7 cellular contexts compared by ENCODE assay signal in the genomic region with DNA sequence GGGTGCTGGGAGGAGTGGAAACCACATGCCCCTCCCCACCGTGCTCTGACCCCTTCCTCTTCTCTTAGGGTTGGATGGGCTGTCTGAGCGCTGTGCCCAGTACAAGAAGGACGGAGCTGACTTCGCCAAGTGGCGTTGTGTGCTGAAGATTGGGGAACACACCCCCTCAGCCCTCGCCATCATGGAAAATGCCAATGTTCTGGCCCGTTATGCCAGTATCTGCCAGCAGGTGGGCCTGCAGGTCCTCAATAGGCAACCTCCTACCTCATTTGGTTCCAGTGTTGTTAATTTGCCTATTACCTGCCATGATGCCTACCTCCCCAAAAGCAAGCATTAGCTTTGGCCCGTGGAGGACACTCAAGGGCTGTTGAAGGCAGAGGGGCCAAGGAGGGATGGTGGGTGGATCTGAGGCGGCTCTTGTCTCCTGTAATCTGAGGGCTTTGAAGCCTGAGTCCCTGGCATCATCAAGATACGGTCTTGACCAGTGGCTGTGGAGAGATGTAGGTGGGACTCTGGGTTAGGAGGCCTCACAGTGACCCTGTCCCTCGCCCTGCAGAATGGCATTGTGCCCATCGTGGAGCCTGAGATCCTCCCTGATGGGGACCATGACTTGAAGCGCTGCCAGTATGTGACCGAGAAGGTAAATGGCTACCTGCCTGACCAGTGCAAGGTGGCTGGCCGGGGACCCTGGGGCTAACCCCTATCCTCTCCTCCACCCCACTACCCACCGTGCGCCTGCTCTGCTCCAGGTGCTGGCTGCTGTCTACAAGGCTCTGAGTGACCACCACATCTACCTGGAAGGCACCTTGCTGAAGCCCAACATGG. TPM values are rescaled to one million over a fixed set of nuclear protein-coding genes. Genes with fewer than 3 reads are reported as not detected.
DNase-seq lines count a peak whose midpoint lies in the region; ATAC-seq, FAIRE-seq and TF ChIP-seq lines count a peak whose summit lies in the region.

No MANE protein-coding gene starts in this region.

- intact Hi-C loops in breast epithelium (cut with DNase I; ENCODE audit: low total_unique reads): no loop called here

- TF ChIP-seq POLR2A in breast epithelium (IDR thresholded peaks at IDR 0.05) (no peak), H54 (IDR thresholded peaks at IDR 0.05; ENCODE audit: low read depth, low read length) (no peak)

- no peaks in the 10 kb centered on the region for H3K27me3 ChIP-seq in breast epithelium

- peaks cover 42 to 68% of the 10 kb centered on the region in 2 experiments; a peak in 2 of 3 replicates for H3K36me3 ChIP-seq in HEK293 (ENCODE audit: control insufficient read depth in 2 of 2, insufficient read depth in 1 of 2, low read length in 2 of 2)
- H3K36me3 ChIP-seq in breast epithelium: peaks cover 13% of the 10 kb centered on the region

- H3K9me3 Mint-ChIP-seq in nephron progenitor cell: no peaks in the 10 kb centered on the region

- H3K4me3 ChIP-seq in HEK293 (ENCODE audit: low read depth, low read length) (no peak overlapping the region), breast epithelium (peak overlapping the region in 1 of 3 donors; percentile 12)

- peak; percentile 76 for TF ChIP-seq CTCF in HEK293 (tag by site-specific recombination; IDR thresholded peaks at IDR 0.05)
- TF ChIP-seq CTCF in breast epithelium (IDR thresholded peaks at IDR 0.05): peak in 2 of 3 donors; percentile 31 to 54
- peak; percentile 54 for TF ChIP-seq CTCF in nephron progenitor cell (IDR thresholded peaks at IDR 0.05)

- no peaks in the 10 kb centered on the region for H3K9me3 ChIP-seq in HEK293 (ENCODE audit: control insufficient read depth, insufficient read depth, low read depth, low read length)
- H3K9me3 ChIP-seq in T-helper 17 cell (ENCODE audit: control insufficient read depth, low read length, poor library complexity, severe bottlenecking): no peaks in the 10 kb centered on the region
- no peaks in the 10 kb centered on the region for H3K9me3 ChIP-seq in breast epithelium

- H3K4me1 Mint-ChIP-seq in T-helper 17 cell (peaks cover 24% of the 10 kb centered on the region), nephron progenitor cell (peaks cover 44% of the 10 kb centered on the region)

- POLR2A ChIA-PET in HEK293 (lab: Yijun Ruan, JAX): interaction anchor here (1.2 kb wide), 1 partner anchor 37 kb away, joined by 3 read pairs; no protein-coding TSS in a partner anchor

- ATAC-seq in T-helper 17 cell (no peak), GM21447 (IDR thresholded peaks at IDR 0.05; ENCODE audit: unreplicated experiment) (no peak)

- peak overlapping the region; percentile 49 for H3K4me3 Mint-ChIP-seq in T-helper 17 cell
- H3K4me3 Mint-ChIP-seq in nephron progenitor cell: peak overlapping the region; percentile 73

- H3K36me3 Mint-ChIP-seq in T-helper 17 cell (ENCODE audit: low read depth): no peaks in the 10 kb centered on the region
- peaks cover 66% of the 10 kb centered on the region for H3K36me3 Mint-ChIP-seq in nephron progenitor cell (ENCODE audit: low read depth)

- H3K27ac ChIP-seq in HEK293 (ENCODE audit: extremely low read depth, low read depth, low read length) (no peak overlapping the region), breast epithelium (peak overlapping the region; percentile 54 to 77)

- DNase-seq in T-helper 17 cell: peak in 2 of 3 donors; percentile 33 to 50
- no peak for DNase-seq in breast epithelium (ENCODE audit: low spot score in 2 of 2)
- DNase-seq in nephron progenitor cell: no peak
- DNase-seq in H54 (ENCODE audit: insufficient read length, low spot score): no peak
- no peak for DNase-seq in cortex of kidney (lab: John Stamatoyannopoulos, UW)

- CTCF ChIA-PET in HEK293 (lab: Yijun Ruan, JAX): interaction anchor here (1.0 to 2.3 kb wide), 4 partner anchors 13 to 626 kb away, joined by 3 to 8 read pairs (median 4); a partner anchor contains a TSS

- peak overlapping the region; percentile 72 for H3K27ac Mint-ChIP-seq in T-helper 17 cell
- peak overlapping the region; percentile 93 for H3K27ac Mint-ChIP-seq in nephron progenitor cell

- no peak for FAIRE-seq in H54 (lab: Jason Lieb, UNC)

- H3K4me1 ChIP-seq in HEK293 (ENCODE audit: control insufficient read depth, insufficient read depth, low read length): 0 out of 2 replicates have a peak, but pooled peaks cover 2% of the 10 kb centered on the region
- peaks cover 5 to 9% of the 10 kb centered on the region in 2 donors for H3K4me1 ChIP-seq in breast epithelium

- no peaks in the 10 kb centered on the region for H3K27me3 Mint-ChIP-seq in T-helper 17 cell
- H3K27me3 Mint-ChIP-seq in nephron progenitor cell (ENCODE audit: low read depth, poor library complexity): no peaks in the 10 kb centered on the region

TF ChIP-seq in HEK293, 187 proteins besides CTCF, POLR2A, EP300 and RAD21:
- TF ChIP-seq ZNF654 (tag by site-specific recombination; IDR thresholded peaks at IDR 0.05; ENCODE audit: low read depth) (peak; percentile 55), ZNF600 (tag by site-specific recombination; IDR thresholded peaks at IDR 0.05) (peak; percentile 80), KLF9 (tag by site-specific recombination; IDR thresholded peaks at IDR 0.05; ENCODE audit: low read depth) (peak; percentile 36; the same call in 1 of the 2 replicates), BCL11B (tag by site-specific recombination; IDR thresholded peaks at IDR 0.05; ENCODE audit: low read depth) (no peak)
- TF ChIP-seq, protein P1, sequence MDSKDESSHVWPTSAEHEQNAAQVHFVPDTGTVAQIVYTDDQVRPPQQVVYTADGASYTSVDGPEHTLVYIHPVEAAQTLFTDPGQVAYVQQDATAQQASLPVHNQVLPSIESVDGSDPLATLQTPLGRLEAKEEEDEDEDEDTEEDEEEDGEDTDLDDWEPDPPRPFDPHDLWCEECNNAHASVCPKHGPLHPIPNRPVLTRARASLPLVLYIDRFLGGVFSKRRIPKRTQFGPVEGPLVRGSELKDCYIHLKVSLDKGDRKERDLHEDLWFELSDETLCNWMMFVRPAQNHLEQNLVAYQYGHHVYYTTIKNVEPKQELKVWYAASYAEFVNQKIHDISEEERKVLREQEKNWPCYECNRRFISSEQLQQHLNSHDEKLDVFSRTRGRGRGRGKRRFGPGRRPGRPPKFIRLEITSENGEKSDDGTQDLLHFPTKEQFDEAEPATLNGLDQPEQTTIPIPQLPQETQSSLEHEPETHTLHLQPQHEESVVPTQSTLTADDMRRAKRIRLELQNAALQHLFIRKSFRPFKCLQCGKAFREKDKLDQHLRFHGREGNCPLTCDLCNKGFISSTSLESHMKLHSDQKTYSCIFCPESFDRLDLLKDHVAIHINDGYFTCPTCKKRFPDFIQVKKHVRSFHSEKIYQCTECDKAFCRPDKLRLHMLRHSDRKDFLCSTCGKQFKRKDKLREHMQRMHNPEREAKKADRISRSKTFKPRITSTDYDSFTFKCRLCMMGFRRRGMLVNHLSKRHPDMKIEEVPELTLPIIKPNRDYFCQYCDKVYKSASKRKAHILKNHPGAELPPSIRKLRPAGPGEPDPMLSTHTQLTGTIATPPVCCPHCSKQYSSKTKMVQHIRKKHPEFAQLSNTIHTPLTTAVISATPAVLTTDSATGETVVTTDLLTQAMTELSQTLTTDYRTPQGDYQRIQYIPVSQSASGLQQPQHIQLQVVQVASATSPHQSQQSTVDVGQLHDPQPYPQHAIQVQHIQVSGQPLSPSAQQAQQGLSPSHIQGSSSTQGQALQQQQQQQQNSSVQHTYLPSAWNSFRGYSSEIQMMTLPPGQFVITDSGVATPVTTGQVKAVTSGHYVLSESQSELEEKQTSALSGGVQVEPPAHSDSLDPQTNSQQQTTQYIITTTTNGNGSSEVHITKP (tag by site-specific recombination; IDR thresholded peaks at IDR 0.05): peak; percentile 74

RNA-seq across cellular contexts. Expression of a gene that starts 3.4 kb away (rescaled TPM):
- total RNA-seq in T-helper 17 cell (100 to 1,000 TPM; 421 to 426 TPM), breast epithelium (100 to 1,000 TPM; 479 to 672 (median 540) TPM)

RNA-seq across cellular contexts. Expression of a gene that starts 6.8 kb away (rescaled TPM):
- total RNA-seq in T-helper 17 cell: 10 to 100 TPM; 80.8 to 89.3 TPM
- 10 to 100 TPM; 47.7 to 55.1 (median 51.7) TPM for total RNA-seq in breast epithelium

RNA-seq across cellular contexts. Expression of a gene that starts 22.8 kb away (rescaled TPM):
- total RNA-seq in T-helper 17 cell (under 1 TPM; 0.65 to 0.94 TPM), breast epithelium (under 1 TPM; 0.73 to 0.98 (median 0.80) TPM)

RNA-seq across cellular contexts. Expression of a gene that starts 27.1 kb away (rescaled TPM):
- 100 to 1,000 TPM in 1 of 2 donors, 10 to 100 TPM in 1; 94.9 to 131 TPM for total RNA-seq in T-helper 17 cell
- 100 to 1,000 TPM; 106 to 143 (median 114) TPM for total RNA-seq in breast epithelium

RNA-seq across cellular contexts. Expression of a gene that starts 37.9 kb away (rescaled TPM):
- total RNA-seq in T-helper 17 cell (not detected), breast epithelium (under 1 TPM in 1 of 3 donors, not detected in 2; 0.29 TPM)

Comparison
In these comparisons a context has a peak if more than half of its experiments do, and no peak if none do; other contexts are left out.
1. DNase-seq: peak in T-helper 17 cell (2 of 3); none in breast epithelium (0 of 2), nephron progenitor cell (single experiment), H54 (single experiment) and cortex of kidney (single experiment).
2. Peak in every context shown above with its lines, with median percentiles within 50 percentile points of each other: CTCF ChIP-seq.